8 cellular contexts compared by ENCODE assay signal in genomic region chr10:125982256-125982948, GRCh38.
DNase-seq lines count a peak whose midpoint lies in the region; ATAC-seq and TF ChIP-seq lines count a peak whose summit lies in the region.

No MANE protein-coding gene starts in this region.

- H3K4me3 ChIP-seq in MM.1S (ENCODE audit: low read length) = no peak overlapping the region

- H3K27me3 ChIP-seq in MM.1S (replicated peaks; ENCODE audit: insufficient read depth, low read length) = no peaks in the 10 kb centered on the region

- H3K4me2 ChIP-seq in MM.1S (ENCODE audit: low read depth, low read length) = no peak overlapping the region

- H3K27ac ChIP-seq in MM.1S (ENCODE audit: low read length) = no peak overlapping the region

- H3K79me2 ChIP-seq in MM.1S (ENCODE audit: low read length) = no peaks in the 10 kb centered on the region

- H3K9me2 ChIP-seq in MM.1S (replicated peaks; ENCODE audit: insufficient read depth, low read length) = no peaks in the 10 kb centered on the region

- H3K36me3 ChIP-seq in MM.1S (replicated peaks; ENCODE audit: insufficient read depth, low read length) = no peaks in the 10 kb centered on the region

- peak; percentile 57 for DNase-seq in 8988T
- DNase-seq in GF-D8 (lab: John Stamatoyannopoulos, UW) = peak; percentile 46
- DNase-seq in HCEC 1CT = peak; percentile 55
- DNase-seq in MM.1S = peak; percentile 59
- peak; percentile 58 for DNase-seq in SW480 (ENCODE audit: low spot score)
- DNase-seq in mucosa of gallbladder (ENCODE audit: low spot score) = peak; percentile 56

- peak; percentile 60 for TF ChIP-seq CTCF in MM.1S (IDR thresholded peaks at IDR 0.05; ENCODE audit: low read length)

- H3F3A ChIP-seq in MM.1S (ENCODE audit: insufficient read depth, low read length) = no peaks in the 10 kb centered on the region

- no peak overlapping the region for H2AFZ ChIP-seq in MM.1S (ENCODE audit: low read length)

- ATAC-seq in esophagus mucosa (peak; percentile 50), HG03571 (IDR thresholded peaks at IDR 0.05; ENCODE audit: unreplicated experiment) (no peak)

- no peak overlapping the region for H3K9ac ChIP-seq in MM.1S (ENCODE audit: low read length)

- no peaks in the 10 kb centered on the region for H3K9me3 ChIP-seq in MM.1S (replicated peaks; ENCODE audit: insufficient read depth, low read length)

- no peaks in the 10 kb centered on the region for H4K20me1 ChIP-seq in MM.1S (ENCODE audit: insufficient read depth, low read length)

- no peaks in the 10 kb centered on the region for H3K4me1 ChIP-seq in MM.1S (ENCODE audit: low read length)
